ENCODE assay signal across 21 cellular contexts in genomic region chr3:27885641-27886040, GRCh38.
"Had no signal": no experiment of that assay in that cellular context is flagged by ENCODE, and none has a peak within 500 bp of the region (broad histone marks: within the 10 kb centered on the region; RNA-seq: fewer than 3 reads in every experiment).

No MANE protein-coding gene starts in this region.

- H3K36me3 Mint-ChIP-seq: naive B cell had no signal

- H3K4me1 ChIP-seq: foreskin keratinocyte, left ventricle myocardium inferior, lower lobe of right lung, right atrium auricular region, sigmoid colon, stomach, upper lobe of left lung, uterus had no signal

- ATAC-seq: effector memory CD8-positive, alpha-beta T cell; foreskin keratinocyte; left cardiac atrium; lower lobe of right lung had no signal

- H3K27me3 Mint-ChIP-seq: dendritic cell treated with granulocyte-macrophage colony-stimulating factor and Interleukin-4, amounts not matched to agents 40 ng/mL and 50 ng/mL, for 4 days had no signal

- H3K4me3 Mint-ChIP-seq: dendritic cell treated with granulocyte-macrophage colony-stimulating factor and Interleukin-4, amounts not matched to agents 40 ng/mL and 50 ng/mL, for 4 days; effector memory CD8-positive, alpha-beta T cell; naive B cell had no signal

- H3K27me3 ChIP-seq: ovary, right atrium auricular region, sigmoid colon, stomach, upper lobe of left lung, uterus had no signal

- H3K9me3 Mint-ChIP-seq: dendritic cell treated with granulocyte-macrophage colony-stimulating factor and Interleukin-4, amounts not matched to agents 40 ng/mL and 50 ng/mL, for 4 days; effector memory CD8-positive, alpha-beta T cell had no signal

- H3K27ac ChIP-seq: foreskin keratinocyte, left ventricle myocardium inferior, lower lobe of right lung, ovary, right atrium auricular region, sigmoid colon, skin epidermis, stomach, thoracic aorta, upper lobe of left lung, uterus had no signal

- H3K27ac Mint-ChIP-seq: dendritic cell treated with granulocyte-macrophage colony-stimulating factor and Interleukin-4, amounts not matched to agents 40 ng/mL and 50 ng/mL, for 4 days; effector memory CD8-positive, alpha-beta T cell had no signal

- H3K9me3 ChIP-seq: left ventricle myocardium inferior, lower lobe of right lung, ovary, right atrium auricular region, sigmoid colon, stomach, thoracic aorta, upper lobe of left lung, uterus had no signal

- H3K4me3 ChIP-seq: left ventricle myocardium inferior, lower lobe of right lung, ovary, right atrium auricular region, sigmoid colon, skin epidermis, stomach, thoracic aorta, upper lobe of left lung, uterus had no signal

- DNase-seq: cerebellar nuclear complex; effector memory CD8-positive, alpha-beta T cell; foreskin keratinocyte; kidney; left cardiac atrium; left ventricle myocardium inferior; lower lobe of right lung; mesenchymal stem cell; naive B cell; ovary; sigmoid colon; stimulated activated CD4-positive, alpha-beta T cell treated with anti-CD3 and anti-CD28 coated beads, Interleukin-2, amount 100 ng/mL, for 24 hours; stimulated activated naive CD4-positive, alpha-beta T cell; stomach; substantia nigra; upper lobe of left lung; uterus had no signal

- H3K36me3 ChIP-seq: left ventricle myocardium inferior, lower lobe of right lung, ovary, right atrium auricular region, sigmoid colon, stomach, thoracic aorta, upper lobe of left lung, uterus had no signal
